ENCODE assay signal across 26 cellular contexts in the genomic region with DNA sequence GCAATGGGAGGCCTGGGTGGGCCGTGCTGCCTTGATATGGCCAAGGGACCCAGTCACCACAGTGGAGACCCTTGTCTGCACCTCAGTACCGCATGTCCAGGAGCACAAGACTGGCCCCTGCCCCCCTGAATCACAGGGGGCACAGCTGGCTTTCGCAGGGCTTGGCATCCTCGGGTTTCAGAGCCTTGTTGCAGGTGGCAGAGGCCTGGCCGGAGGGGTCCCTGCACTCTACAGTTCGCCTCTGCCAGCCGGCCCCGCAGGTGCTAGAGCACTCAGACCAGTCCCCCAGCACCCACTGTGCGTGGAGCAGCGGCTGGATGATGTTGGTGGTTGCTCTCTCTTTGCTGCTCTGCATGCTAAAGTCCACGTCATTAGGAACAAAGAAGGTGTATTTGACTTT. TPM values are rescaled to one million over a fixed set of nuclear protein-coding genes. Genes with fewer than 3 reads are reported as not detected.
DNase-seq lines count a peak whose midpoint lies in the region; ATAC-seq, FAIRE-seq and TF ChIP-seq lines count a peak whose summit lies in the region.
"Had no signal": no experiment of that assay in that cellular context is flagged by ENCODE, and none has a peak within 500 bp of the region (broad histone marks: within the 10 kb centered on the region; RNA-seq: fewer than 3 reads in every experiment).

No MANE protein-coding gene starts in this region.

- H2AK5ac ChIP-seq in H1 (ENCODE audit: low read depth, low read length): peak overlapping the region; percentile 46; the same call in 1 of the 2 replicates

- no peak for FAIRE-seq in HepG2 (lab: Jason Lieb, UNC)
- no peak for FAIRE-seq in H1 (lab: Jason Lieb, UNC)
- FAIRE-seq: A549, D721Med, GM12878, GM19239, H54 had no signal

- peak overlapping the region; percentile 86 for H2BK120ac ChIP-seq in H1 (replicated peaks; ENCODE audit: low read depth, low read length)

- peak overlapping the region; percentile 59 for H3K4ac ChIP-seq in H1 (replicated peaks; ENCODE audit: insufficient read length, low read depth, low read length)

- POLR2A ChIA-PET in HepG2 (lab: Yijun Ruan, JAX): no interaction called here
- POLR2A ChIA-PET in H1 (lab: Charles Lee; ENCODE audit: partially characterized antibody): interaction anchor here (1.3 to 4.3 kb wide), 3 partner anchors 11 to 14 kb away, joined by 3 to 26 read pairs (median 18); no protein-coding TSS in a partner anchor

- no peak overlapping the region for H3K23ac ChIP-seq in H1 (ENCODE audit: insufficient read length)

- peak overlapping the region; percentile 89; the same call in 1 of the 2 replicates for H3K18ac ChIP-seq in H1 (ENCODE audit: extremely low read depth, low read length)

- H2BK15ac ChIP-seq in H1 (ENCODE audit: low read length): no peak overlapping the region; the same call in 1 of the 2 replicates

- H3K4me3 ChIP-seq in HepG2 (replicated peaks in 1 of 3; ENCODE audit: insufficient read depth in 1 of 3, low read depth in 2 of 3, low read length in 3 of 3) (no peak overlapping the region), right lobe of liver (no peak overlapping the region), H1 (ENCODE audit: extremely low read depth in 1 of 4, insufficient read depth in 2 of 4, low read depth in 3 of 4, low read length in 4 of 4) (no peak overlapping the region), neural progenitor cell (no peak overlapping the region)
- H3K4me3 ChIP-seq: A549; BLaER1 treated with 17β-estradiol and CSF1 and Interleukin-3, amounts not matched to agents 10 nM and 100 nM; GM12878; GM23338 had no signal

- H3K9me3 ChIP-seq in HepG2 (ENCODE audit: low read length) (no peaks in the 10 kb centered on the region), right lobe of liver (no peaks in the 10 kb centered on the region), H1 (ENCODE audit: insufficient read depth in 2 of 2, low read depth in 1 of 2, low read length in 1 of 2) (no peaks in the 10 kb centered on the region), neural progenitor cell (ENCODE audit: low read depth) (no peaks in the 10 kb centered on the region)
- H3K9me3 ChIP-seq: A549; BE2C; BLaER1 treated with 17β-estradiol and CSF1 and Interleukin-3, amounts not matched to agents 10 nM and 100 nM had no signal

- no peaks in the 10 kb centered on the region for H3K23me2 ChIP-seq in H1 (ENCODE audit: low read depth, low read length)

- no peak overlapping the region for H3K4me3 Mint-ChIP-seq in neural progenitor cell
- H3K4me3 Mint-ChIP-seq: CD14-positive monocyte; CD4-positive, alpha-beta T cell; CD8-positive, alpha-beta memory T cell; GM23338 had no signal

- TF ChIP-seq POLR2A in HepG2 (IDR thresholded peaks at IDR 0.05; ENCODE audit: insufficient read depth in 1 of 2, low read depth in 2 of 2, low read length in 2 of 2) (no peak), right lobe of liver (IDR thresholded peaks at IDR 0.05) (no peak), H1 (IDR thresholded peaks at IDR 0.05; ENCODE audit: control extremely low read depth in 1 of 2, low read depth in 2 of 2, low read length in 2 of 2) (no peak)

- ATAC-seq in HepG2 (peak; percentile 33), right lobe of liver (no peak)
- ATAC-seq: A549, GM12878, HCT116 had no signal

- H3K27me3 ChIP-seq in HepG2 (ENCODE audit: control insufficient read depth in 1 of 2, insufficient read depth in 2 of 2, low read length in 2 of 2) (peaks cover 10 to 55% of the 10 kb centered on the region in 2 experiments; a peak in 4 of 5 replicates), right lobe of liver (no peaks in the 10 kb centered on the region), H1 (replicated peaks in 1 of 4; ENCODE audit: control insufficient read depth in 3 of 4, extremely low read depth in 1 of 4, insufficient read depth in 3 of 4, low read length in 3 of 4) (no peaks in the 10 kb centered on the region; a peak in 1 of 7 replicates), neural progenitor cell (no peaks in the 10 kb centered on the region)
- H3K27me3 ChIP-seq: BLaER1 treated with 17β-estradiol and CSF1 and Interleukin-3, amounts not matched to agents 10 nM and 100 nM had no signal

- H2BK20ac ChIP-seq in H1 (ENCODE audit: low read length): peak overlapping the region; percentile 83; the same call in 1 of the 2 replicates

- H4K91ac ChIP-seq in H1 (replicated peaks; ENCODE audit: insufficient read length, low read length): peak overlapping the region; percentile 95

- H3K4me1 ChIP-seq in HepG2 (ENCODE audit: insufficient read depth, low read length) (no peaks in the 10 kb centered on the region), right lobe of liver (no peaks in the 10 kb centered on the region), H1 (replicated peaks in 1 of 4; ENCODE audit: control insufficient read depth in 3 of 4, insufficient read depth in 4 of 4, low read length in 3 of 4) (peaks cover 9 to 24% (median 13%) of the 10 kb centered on the region in 4 experiments), neural progenitor cell (no peaks in the 10 kb centered on the region)
- H3K4me1 ChIP-seq: BE2C had no signal

- H3K4me2 ChIP-seq in HepG2 (ENCODE audit: low read depth, low read length) (no peak overlapping the region), H1 (ENCODE audit: insufficient read depth in 1 of 2, low read depth in 2 of 2, low read length in 2 of 2) (no peak overlapping the region), neural progenitor cell (no peak overlapping the region)
- H3K4me2 ChIP-seq: A549; BLaER1 treated with 17β-estradiol and CSF1 and Interleukin-3, amounts not matched to agents 10 nM and 100 nM; GM23338 had no signal

- no peaks in the 10 kb centered on the region for H3K79me2 ChIP-seq in HepG2 (ENCODE audit: insufficient read depth, low read length)
- H3K79me2 ChIP-seq in H1 (ENCODE audit: control insufficient read depth in 1 of 2, insufficient read depth in 2 of 2, low read length in 2 of 2): no peaks in the 10 kb centered on the region
- H3K79me2 ChIP-seq in neural progenitor cell (ENCODE audit: low read depth): no peaks in the 10 kb centered on the region

- H2AFZ ChIP-seq in HepG2 (ENCODE audit: low read length) (no peak overlapping the region), H1 (ENCODE audit: low read length) (no peak overlapping the region), neural progenitor cell (replicated peaks) (no peak overlapping the region)
- H2AFZ ChIP-seq: GM23338 had no signal

- CTCF ChIA-PET in HepG2 (lab: Yijun Ruan, JAX; ENCODE audit: low intra/inter-chr PET ratio, low total read pairs): no interaction called here
- CTCF ChIA-PET in H1 (lab: Charles Lee; ENCODE audit: partially characterized antibody): interaction anchor here (0.9 to 2.2 kb wide), 6 partner anchors 11 to 193 kb away, joined by 3 to 5 read pairs (median 4); no protein-coding TSS in a partner anchor

- BruUV-seq in HepG2 (replicated peaks; lab: Mats Ljungman, UMichigan): no TSS peak

- H2BK5ac ChIP-seq in H1 (ENCODE audit: low read depth, low read length): peak overlapping the region; percentile 81; the same call in 1 of the 2 replicates

- H2BK12ac ChIP-seq in H1 (ENCODE audit: low read depth, low read length): peak overlapping the region; percentile 96; the same call in 1 of the 2 replicates

- intact Hi-C loops in HepG2 (cut with micrococcal nuclease; ENCODE audit: unreplicated experiment) (no loop called here), right lobe of liver (cut with DNase I) (no loop called here)

- peak overlapping the region; percentile 63 for H3K27ac Mint-ChIP-seq in neural progenitor cell
- H3K27ac Mint-ChIP-seq: CD14-positive monocyte; CD4-positive, alpha-beta T cell had no signal

- DNase-seq in HepG2 (ENCODE audit: low spot score) (no peak), right lobe of liver (no peak), H1 (ENCODE audit: low read depth in 1 of 2, low spot score in 2 of 2) (no peak), neural progenitor cell (ENCODE audit: low spot score) (no peak), 8988T (no peak), NCI-H748 (lab: John Stamatoyannopoulos, UW; ENCODE audit: unreplicated experiment) (no peak), SKM-1 (lab: John Stamatoyannopoulos, UW; ENCODE audit: unreplicated experiment) (no peak)
- DNase-seq: ACHN; AML-193; BE2C; CD4-positive, alpha-beta T cell; CD8-positive, alpha-beta memory T cell; DMS 273 treated with DMSO at 0.1 percent for 48 hours; DMS79; EL; GDM1 had no signal

- no peak for TF ChIP-seq CTCF in HepG2 (CRISPR knock-in tag; IDR thresholded peaks at IDR 0.05)
- no peak for TF ChIP-seq CTCF in right lobe of liver (IDR thresholded peaks at IDR 0.05)
- no peak for TF ChIP-seq CTCF in H1 (IDR thresholded peaks at IDR 0.05; ENCODE audit: control extremely low read depth in 1 of 3, insufficient read depth in 1 of 3, low read depth in 1 of 3, low read length in 3 of 3)
- no peak for TF ChIP-seq CTCF in neural progenitor cell (IDR thresholded peaks at IDR 0.05)

- no peak overlapping the region for H3K56ac ChIP-seq in H1 (replicated peaks; ENCODE audit: insufficient read length, low read depth, low read length)

- H3K36me3 ChIP-seq in HepG2 (replicated peaks in 1 of 2; ENCODE audit: control insufficient read depth in 1 of 2, insufficient read depth in 2 of 2, low read length in 2 of 2) (no peaks in the 10 kb centered on the region), right lobe of liver (no peaks in the 10 kb centered on the region), H1 (ENCODE audit: control insufficient read depth in 2 of 4, insufficient read depth in 4 of 4, low read length in 3 of 4) (0 out of 8 replicates have a peak, but pooled peaks cover 0 to 3% (median under 1%) of the 10 kb centered on the region in 4 experiments), neural progenitor cell (no peaks in the 10 kb centered on the region)
- H3K36me3 ChIP-seq: BE2C; BLaER1 treated with 17β-estradiol and CSF1 and Interleukin-3, amounts not matched to agents 10 nM and 100 nM had no signal

- WGBS in HepG2 (ENCODE audit: low lambda C conversion rate): 0% methylated on average over 1 of the region's 11 CpGs
- 78% methylated on average over 4 of the region's 11 CpGs for WGBS in right lobe of liver (ENCODE audit: insufficient coverage, low coverage, low lambda C conversion rate, missing lambda C conversion rate)
- WGBS in H1 (ENCODE audit: extremely low coverage in 1 of 2, insufficient coverage in 1 of 2, insufficient read length in 1 of 2, insufficient replicate concordance in 2 of 2, low coverage in 1 of 2, low lambda C conversion rate in 2 of 2, missing lambda C conversion rate in 1 of 2), 2 experiments: 85% methylated on average over 11 of the region's 11 CpGs; no CpG with 5 or more reads in 1 of the 2 experiments

- H3F3A ChIP-seq in neural progenitor cell (ENCODE audit: low read depth): no peaks in the 10 kb centered on the region

- no peak overlapping the region for H4K5ac ChIP-seq in H1 (ENCODE audit: insufficient read length, low read depth, low read length)

- no peaks in the 10 kb centered on the region for H4K20me1 ChIP-seq in HepG2 (ENCODE audit: insufficient read depth, low read length)
- H4K20me1 ChIP-seq in H1 (replicated peaks in 1 of 2; ENCODE audit: control insufficient read depth in 1 of 2, insufficient read depth in 2 of 2, low read length in 2 of 2): no peaks in the 10 kb centered on the region
- H4K20me1 ChIP-seq in neural progenitor cell (ENCODE audit: low read depth): no peaks in the 10 kb centered on the region

- in situ Hi-C loops in HepG2 (cut with HindIII; ENCODE audit: extremely low pct_ligation_motif_present, low pct_unique_long_range_greater_than_20kb): no loop called here

- TF ChIP-seq RAD21 in HepG2 (CRISPR knock-in tag; IDR thresholded peaks at IDR 0.05) (no peak), H1 (IDR thresholded peaks at IDR 0.05 in 1 of 2, conservative IDR thresholded peaks at IDR 0.05 in 1 of 2; ENCODE audit: low read depth in 2 of 2, low read length in 2 of 2) (no peak)

- H3K27ac ChIP-seq in HepG2 (ENCODE audit: extremely low read length, insufficient read depth, low read length): no peak overlapping the region
- H3K27ac ChIP-seq in right lobe of liver: no peak overlapping the region
- no peak overlapping the region for H3K27ac ChIP-seq in H1 (ENCODE audit: low read depth, low read length)
- no peak overlapping the region for H3K27ac ChIP-seq in neural progenitor cell
- H3K27ac ChIP-seq: 22Rv1; A549; BLaER1 treated with 17β-estradiol and CSF1 and Interleukin-3, amounts not matched to agents 10 nM and 100 nM had no signal

- H3K14ac ChIP-seq in H1 (ENCODE audit: insufficient read length): no peak overlapping the region

- peaks cover 2% of the 10 kb centered on the region for H3K36me3 Mint-ChIP-seq in neural progenitor cell
- H3K36me3 Mint-ChIP-seq: CD14-positive monocyte had no signal

- H3K27me3 Mint-ChIP-seq in neural progenitor cell (ENCODE audit: insufficient read depth, low read depth): peaks cover 19% of the 10 kb centered on the region

- no peaks in the 10 kb centered on the region for H3K9me3 Mint-ChIP-seq in neural progenitor cell
- H3K9me3 Mint-ChIP-seq: CD4-positive, alpha-beta T cell; CD8-positive, alpha-beta memory T cell; GM23338 had no signal

- TF ChIP-seq EP300 in HepG2 (IDR thresholded peaks at IDR 0.05; ENCODE audit: low read depth in 2 of 2, low read length in 2 of 2) (no peak), HepG2 (CRISPR knock-in tag; IDR thresholded peaks at IDR 0.05; ENCODE audit: borderline replicate concordance) (no peak), H1 (IDR thresholded peaks at IDR 0.05; ENCODE audit: borderline replicate concordance in 1 of 2, low read depth in 2 of 2, low read length in 2 of 2) (no peak)

- H3K9ac ChIP-seq in HepG2 (ENCODE audit: insufficient read depth, low read depth, low read length) (no peak overlapping the region), H1 (replicated peaks in 1 of 4; ENCODE audit: extremely low read depth in 1 of 4, low read depth in 3 of 4, low read length in 3 of 4) (no peak overlapping the region), neural progenitor cell (no peak overlapping the region)
- H3K9ac ChIP-seq: BLaER1 treated with 17β-estradiol and CSF1 and Interleukin-3, amounts not matched to agents 10 nM and 100 nM had no signal

- no peaks in the 10 kb centered on the region for H3K79me1 ChIP-seq in H1 (ENCODE audit: low read depth, low read length)

- H4K8ac ChIP-seq in H1 (ENCODE audit: extremely low read depth, insufficient read depth, low read length): peak overlapping the region; percentile 68; the same call in 1 of the 2 replicates

- peaks cover 23% of the 10 kb centered on the region for H3K4me1 Mint-ChIP-seq in neural progenitor cell

RNA-seq across cellular contexts. Expression of a gene that starts 23.0 kb away (rescaled TPM):
- total RNA-seq in HepG2 (2016; rRNA removed; fragmentation: Illumina TruSeq; extraction: Trizol): not detected in 2 replicates
- total RNA-seq in HepG2 (2016; cell fraction: cytosol; rRNA removed; fragmentation: Illumina TruSeq; extraction: Trizol; ENCODE audit: low read depth): not detected in 2 replicates
- not detected in 2 replicates for total RNA-seq in HepG2 (2016; cell fraction: insoluble cytoplasmic fraction; rRNA removed; fragmentation: Illumina TruSeq; extraction: Trizol)
- not detected in 2 replicates for total RNA-seq in HepG2 (2016; cell fraction: membrane; rRNA removed; fragmentation: Illumina TruSeq; extraction: Trizol)
- total RNA-seq in HepG2 (2016; cell fraction: nucleus; rRNA removed; fragmentation: Illumina TruSeq; extraction: Trizol): not detected in 2 replicates
- not detected in 2 replicates for polyA plus RNA-seq in HepG2 (2011; rRNA removed)
- not detected in 2 replicates for polyA plus RNA-seq in HepG2 (2011; cell fraction: cytosol; rRNA removed)
- not detected in 2 replicates for polyA plus RNA-seq in HepG2 (2011; cell fraction: nucleus; rRNA removed)
- not detected in 2 replicates for polyA plus RNA-seq in HepG2 (2012)
- polyA plus RNA-seq in HepG2 (2016; cell fraction: cytosol; fragmentation: Illumina TruSeq; extraction: Trizol; ENCODE audit: low read depth): not detected in 2 replicates
- not detected in 2 replicates for polyA plus RNA-seq in HepG2 (2016; cell fraction: insoluble cytoplasmic fraction; fragmentation: Illumina TruSeq; extraction: Trizol; ENCODE audit: low read depth)
- not detected in 2 replicates for polyA plus RNA-seq in HepG2 (2016; cell fraction: membrane; fragmentation: Illumina TruSeq; extraction: Trizol; ENCODE audit: low read depth)
- not detected in 2 replicates for polyA plus RNA-seq in HepG2 (2016; cell fraction: nucleus; fragmentation: Illumina TruSeq; extraction: Trizol; ENCODE audit: insufficient read depth, low read depth)
- polyA minus RNA-seq in HepG2 (2011; rRNA and poly(A)+ RNA removed; ENCODE audit: low replicate concordance): not detected in 2 replicates
- polyA minus RNA-seq in HepG2 (2011; cell fraction: cytosol; rRNA and poly(A)+ RNA removed): not detected in 2 replicates
- not detected in 2 replicates for polyA minus RNA-seq in HepG2 (2011; cell fraction: nucleus; rRNA and poly(A)+ RNA removed)
- under 1 TPM in 1 of 6 experiments, not detected in 5; 0.11 TPM for total RNA-seq in right lobe of liver
- 15.5 and 16.6 TPM in 2 replicates for total RNA-seq in H1 (2021; fragmentation: NEBNext Ultra II Directional; extraction: Animal tissue kit (Norgen Biotek cat#: 25700))
- 9.3 and 11.1 TPM in 2 replicates for polyA plus RNA-seq in H1 (2011; rRNA removed)
- polyA plus RNA-seq in H1 (2011; cell fraction: cytosol; rRNA removed): 10.5 TPM
- 13.6 TPM for polyA plus RNA-seq in H1 (2011; cell fraction: nucleus; rRNA removed)
- 11.6 to 13.7 TPM (median 13.3 TPM) in 4 replicates for polyA plus RNA-seq in H1 (2012, experiment 1 of 2)
- polyA plus RNA-seq in H1 (2012, experiment 2 of 2): 15.3 TPM
- 14.9 TPM for polyA plus RNA-seq in H1 (2013, experiment 1 of 2)
- 14.2 TPM for polyA plus RNA-seq in H1 (2013, experiment 2 of 2)
- 8.3 and 9.9 TPM in 2 replicates for polyA minus RNA-seq in H1 (2011; rRNA and poly(A)+ RNA removed)
- polyA minus RNA-seq in H1 (2011; cell fraction: cytosol; rRNA and poly(A)+ RNA removed): 10.7 TPM
- polyA minus RNA-seq in H1 (2011; cell fraction: nucleus; rRNA and poly(A)+ RNA removed): 5.7 TPM
- total RNA-seq in neural progenitor cell (ENCODE audit: low replicate concordance): not detected in 2 replicates
- total RNA-seq: CD4-positive, alpha-beta T cell; CD8-positive, alpha-beta memory T cell; GM12878 had no signal
- polyA plus RNA-seq: CD14-positive monocyte; CD8-positive, alpha-beta memory T cell; GM12878 had no signal

RNA-seq across cellular contexts. Expression of a gene that starts 43.0 kb away (rescaled TPM):
- total RNA-seq in HepG2 (2016; rRNA removed; fragmentation: Illumina TruSeq; extraction: Trizol) (0.02 TPM in 1 of 2 replicates, not detected in the other), right lobe of liver (1 to 10 TPM in 1 of 6 experiments, under 1 TPM in 4, not detected in 1; 0.19 to 1.1 (median 0.31) TPM), neural progenitor cell (ENCODE audit: low replicate concordance) (0.09 and 0.25 TPM in 2 replicates)
- total RNA-seq in HepG2 (2016; cell fraction: cytosol; rRNA removed; fragmentation: Illumina TruSeq; extraction: Trizol; ENCODE audit: low read depth): not detected in 2 replicates
- total RNA-seq in HepG2 (2016; cell fraction: insoluble cytoplasmic fraction; rRNA removed; fragmentation: Illumina TruSeq; extraction: Trizol): not detected in 2 replicates
- total RNA-seq in HepG2 (2016; cell fraction: membrane; rRNA removed; fragmentation: Illumina TruSeq; extraction: Trizol): not detected in 2 replicates
- not detected in 2 replicates for total RNA-seq in HepG2 (2016; cell fraction: nucleus; rRNA removed; fragmentation: Illumina TruSeq; extraction: Trizol)
- polyA plus RNA-seq in HepG2 (2011; rRNA removed) (0.01 TPM in 1 of 2 replicates, not detected in the other), H1 (2011; rRNA removed) (1.7 and 2.3 TPM in 2 replicates)
- polyA plus RNA-seq in HepG2 (2011; cell fraction: cytosol; rRNA removed): not detected in 2 replicates
- not detected in 2 replicates for polyA plus RNA-seq in HepG2 (2011; cell fraction: nucleus; rRNA removed)
- not detected in 2 replicates for polyA plus RNA-seq in HepG2 (2012)
- polyA plus RNA-seq in HepG2 (2016; cell fraction: cytosol; fragmentation: Illumina TruSeq; extraction: Trizol; ENCODE audit: low read depth): not detected in 2 replicates
- not detected in 2 replicates for polyA plus RNA-seq in HepG2 (2016; cell fraction: insoluble cytoplasmic fraction; fragmentation: Illumina TruSeq; extraction: Trizol; ENCODE audit: low read depth)
- not detected in 2 replicates for polyA plus RNA-seq in HepG2 (2016; cell fraction: membrane; fragmentation: Illumina TruSeq; extraction: Trizol; ENCODE audit: low read depth)
- polyA plus RNA-seq in HepG2 (2016; cell fraction: nucleus; fragmentation: Illumina TruSeq; extraction: Trizol; ENCODE audit: insufficient read depth, low read depth): not detected in 2 replicates
- 0.63 TPM in 1 of 2 replicates, not detected in the other for polyA minus RNA-seq in HepG2 (2011; rRNA and poly(A)+ RNA removed; ENCODE audit: low replicate concordance)
- not detected in 2 replicates for polyA minus RNA-seq in HepG2 (2011; cell fraction: cytosol; rRNA and poly(A)+ RNA removed)
- not detected in 2 replicates for polyA minus RNA-seq in HepG2 (2011; cell fraction: nucleus; rRNA and poly(A)+ RNA removed)
- total RNA-seq in H1 (2021; fragmentation: NEBNext Ultra II Directional; extraction: Animal tissue kit (Norgen Biotek cat#: 25700)): 4.7 and 4.9 TPM in 2 replicates
- 1.4 TPM for polyA plus RNA-seq in H1 (2011; cell fraction: cytosol; rRNA removed)
- polyA plus RNA-seq in H1 (2011; cell fraction: nucleus; rRNA removed): 3.5 TPM
- polyA plus RNA-seq in H1 (2012, experiment 1 of 2): 1.7 to 2.6 TPM (median 2.4 TPM) in 4 replicates
- 2.0 TPM for polyA plus RNA-seq in H1 (2012, experiment 2 of 2)
- 5.1 TPM for polyA plus RNA-seq in H1 (2013, experiment 1 of 2)
- polyA plus RNA-seq in H1 (2013, experiment 2 of 2): 4.3 TPM
- polyA minus RNA-seq in H1 (2011; rRNA and poly(A)+ RNA removed): 3.4 and 3.8 TPM in 2 replicates
- 2.5 TPM for polyA minus RNA-seq in H1 (2011; cell fraction: cytosol; rRNA and poly(A)+ RNA removed)
- polyA minus RNA-seq in H1 (2011; cell fraction: nucleus; rRNA and poly(A)+ RNA removed): 2.1 TPM
- total RNA-seq: CD8-positive, alpha-beta memory T cell; GM12878 had no signal
- polyA plus RNA-seq: CD14-positive monocyte; CD8-positive, alpha-beta memory T cell; GM12878 had no signal

Comparison
In these comparisons a context has a peak if more than half of its experiments do, and no peak if none do; other contexts are left out.
1. RNA of a gene that starts 23.0 kb away (total RNA-seq): 15.5 to 16.6 TPM in H1; not detected in HepG2, 0.11 TPM in right lobe of liver and not detected in neural progenitor cell; every median in the first group is over 10 times any median in the second.